In genomic region chr2:39996653-39997080, GRCh38 we compare ENCODE assay signal across 16 cellular contexts.
DNase-seq lines count a peak whose midpoint lies in the region; ATAC-seq, FAIRE-seq and TF ChIP-seq lines count a peak whose summit lies in the region.
"Had no signal": no experiment of that assay in that cellular context is flagged by ENCODE, and none has a peak within 500 bp of the region (broad histone marks: within the 10 kb centered on the region; RNA-seq: fewer than 3 reads in every experiment).

No MANE protein-coding gene starts in this region.

- TF ChIP-seq EP300 in SK-N-SH (IDR thresholded peaks at IDR 0.05; ENCODE audit: borderline replicate concordance in 1 of 2, low read depth in 1 of 2, low read length in 1 of 2), result peak; percentile 39 to 94

- H3K4me3 Mint-ChIP-seq in MCF 10A (ENCODE audit: unreplicated experiment), result no peak overlapping the region

- H3K4me2 ChIP-seq in SK-N-SH (0 out of 2 replicates have a peak overlapping the region, but pooled peaks have one; percentile 3), fibroblast of lung (ENCODE audit: extremely low read depth, insufficient read depth, low read length) (no peak overlapping the region)

- no peak for TF ChIP-seq POLR2A in breast epithelium (IDR thresholded peaks at IDR 0.05)

- peak; percentile 9 for FAIRE-seq in urothelium cell line (lab: Jason Lieb, UNC)

- intact Hi-C loops in MCF 10A (cut with micrococcal nuclease) (loop anchor here (5.0 kb wide), 1 partner anchor 106 kb away; no protein-coding TSS in a partner anchor), breast epithelium (cut with DNase I; ENCODE audit: low total_unique reads) (no loop called here)

- no peaks in the 10 kb centered on the region for H3K4me1 ChIP-seq in breast epithelium
- H3K4me1 ChIP-seq in SK-N-SH (ENCODE audit: control insufficient read depth in 1 of 2, insufficient read depth in 2 of 2, low read depth in 1 of 2, low read length in 1 of 2), result peaks cover 0 to 16% of the 10 kb centered on the region in 2 experiments; a peak in 2 of 4 replicates
- H3K4me1 ChIP-seq in fibroblast of lung (ENCODE audit: control insufficient read depth, extremely low read depth, insufficient read depth, low read length), result no peaks in the 10 kb centered on the region
- H3K4me1 ChIP-seq: gastrocnemius medialis, upper lobe of left lung had no signal

- peak overlapping the region; percentile 27; the same call in 1 of the 2 replicates for H2AFZ ChIP-seq in SK-N-SH (ENCODE audit: low read depth)
- no peak overlapping the region for H2AFZ ChIP-seq in fibroblast of lung (ENCODE audit: low read length)

- WGBS in SK-N-SH (ENCODE audit: low lambda C conversion rate), result 64% methylated on average over 1 of the region's 1 CpG

- H3K4me1 Mint-ChIP-seq in MCF 10A (ENCODE audit: insufficient read depth, unreplicated experiment), result peaks cover 31% of the 10 kb centered on the region

- H3K9me3 ChIP-seq in breast epithelium, result no peaks in the 10 kb centered on the region
- no peaks in the 10 kb centered on the region for H3K9me3 ChIP-seq in SK-N-SH
- H3K9me3 ChIP-seq in fibroblast of lung (ENCODE audit: control insufficient read depth, insufficient read depth, low read depth, low read length), result no peaks in the 10 kb centered on the region
- H3K9me3 ChIP-seq: BE2C, gastrocnemius medialis, upper lobe of left lung had no signal

- H3K27me3 ChIP-seq in breast epithelium (no peaks in the 10 kb centered on the region), SK-N-SH (ENCODE audit: insufficient read depth) (no peaks in the 10 kb centered on the region), fibroblast of lung (ENCODE audit: control insufficient read depth, insufficient read depth, low read length) (no peaks in the 10 kb centered on the region)
- H3K27me3 ChIP-seq: BE2C, gastrocnemius medialis, upper lobe of left lung had no signal

- H4K20me1 ChIP-seq in SK-N-SH (ENCODE audit: insufficient read depth) (no peaks in the 10 kb centered on the region), fibroblast of lung (ENCODE audit: control insufficient read depth, extremely low read depth, insufficient read depth, low read length) (no peaks in the 10 kb centered on the region)

- H3K36me3 Mint-ChIP-seq in MCF 10A (ENCODE audit: insufficient read depth, unreplicated experiment), result no peaks in the 10 kb centered on the region

- H3K79me2 ChIP-seq in SK-N-SH (ENCODE audit: insufficient read depth) (no peaks in the 10 kb centered on the region), fibroblast of lung (ENCODE audit: control insufficient read depth, insufficient read depth, low read length) (no peaks in the 10 kb centered on the region)

- no peak for TF ChIP-seq CTCF in MCF 10A (IDR thresholded peaks at IDR 0.05; ENCODE audit: unreplicated experiment)
- no peak for TF ChIP-seq CTCF in breast epithelium (IDR thresholded peaks at IDR 0.05)
- no peak for TF ChIP-seq CTCF in SK-N-SH (IDR thresholded peaks at IDR 0.05)
- TF ChIP-seq CTCF in fibroblast of lung (conservative IDR thresholded peaks at IDR 0.05 in 1 of 2, IDR thresholded peaks at IDR 0.05 in 1 of 2; ENCODE audit: low read depth in 1 of 2, low read length in 2 of 2), result no peak

- H3K9ac ChIP-seq in SK-N-SH (peak overlapping the region; percentile 19; the same call in 1 of the 2 replicates), fibroblast of lung (ENCODE audit: insufficient read depth, low read length) (no peak overlapping the region)

- H3K4me3 ChIP-seq in breast epithelium (no peak overlapping the region), SK-N-SH (ENCODE audit: low read depth in 2 of 2, low read length in 1 of 2) (no peak overlapping the region), fibroblast of lung (replicated peaks in 1 of 4; ENCODE audit: control extremely low read depth in 1 of 4, insufficient read depth in 1 of 4, low read depth in 3 of 4, low read length in 4 of 4) (no peak overlapping the region)
- H3K4me3 ChIP-seq: gastrocnemius medialis, lung, upper lobe of left lung had no signal

- no peak for TF ChIP-seq RAD21 in SK-N-SH (IDR thresholded peaks at IDR 0.05; ENCODE audit: low read length)

- peak overlapping the region; percentile 89 for H3K27ac Mint-ChIP-seq in MCF 10A (ENCODE audit: low read depth, unreplicated experiment)
- H3K27ac Mint-ChIP-seq: progenitor cell of endocrine pancreas had no signal

- POLR2A ChIA-PET in MCF 10A (lab: Yijun Ruan, JAX) (no interaction called here), SK-N-SH (lab: Yijun Ruan, JAX) (no interaction called here)

- no TSS peak for BruUV-seq in MCF 10A (replicated peaks; lab: Mats Ljungman, UMichigan)

- DNase-seq in MCF 10A (ENCODE audit: unreplicated experiment) (peak; percentile 76), breast epithelium (ENCODE audit: low spot score in 2 of 2) (no peak), SK-N-SH (no peak), fibroblast of lung (ENCODE audit: low read depth in 2 of 2) (peak; percentile 74 to 99), urothelium cell line (ENCODE audit: low spot score) (peak; percentile 26), globus pallidus (ENCODE audit: low spot score) (no peak), SK-N-DZ (ENCODE audit: low spot score) (no peak)
- DNase-seq: activated CD4-positive, alpha-beta T cell treated with anti-CD3 and anti-CD28 coated beads, Interleukin-2, amount 50 U/mL, for 1 hour; BE2C; gastrocnemius medialis; NCI-H2029; upper lobe of left lung had no signal

- H3K9me2 ChIP-seq in SK-N-SH, result no peaks in the 10 kb centered on the region

- no peaks in the 10 kb centered on the region for H3K9me3 Mint-ChIP-seq in MCF 10A (ENCODE audit: unreplicated experiment)

- peaks cover 14% of the 10 kb centered on the region for H3F3A ChIP-seq in SK-N-SH (replicated peaks; ENCODE audit: insufficient read depth)

- CTCF ChIA-PET in MCF 10A (lab: Yijun Ruan, JAX) (interaction anchor here (0.6 kb wide), 2 partner anchors 53 to 75 kb away, joined by 3 to 5 read pairs; no protein-coding TSS in a partner anchor), SK-N-SH (lab: Yijun Ruan, JAX) (no interaction called here)

- H3K27me3 Mint-ChIP-seq in MCF 10A (ENCODE audit: insufficient read depth, unreplicated experiment), result no peaks in the 10 kb centered on the region
- H3K27me3 Mint-ChIP-seq: progenitor cell of endocrine pancreas had no signal

- no peaks in the 10 kb centered on the region for H3K36me3 ChIP-seq in breast epithelium
- H3K36me3 ChIP-seq in SK-N-SH (replicated peaks in 1 of 2; ENCODE audit: control insufficient read depth in 1 of 2, insufficient read depth in 2 of 2, low read length in 1 of 2), result no peaks in the 10 kb centered on the region
- no peaks in the 10 kb centered on the region for H3K36me3 ChIP-seq in fibroblast of lung (ENCODE audit: control insufficient read depth, insufficient read depth, low read length)
- H3K36me3 ChIP-seq: BE2C, gastrocnemius medialis, upper lobe of left lung had no signal

- no peak for ATAC-seq in HG03196 (IDR thresholded peaks at IDR 0.05; ENCODE audit: unreplicated experiment)
- ATAC-seq: gastrocnemius medialis, Right ventricle myocardium inferior had no signal

- no peak overlapping the region for H3K27ac ChIP-seq in breast epithelium
- peak overlapping the region in 1 of 2 experiments; percentile 77; a peak in 2 of 4 replicates for H3K27ac ChIP-seq in SK-N-SH (ENCODE audit: low read depth in 2 of 2, low read length in 1 of 2)
- H3K27ac ChIP-seq in fibroblast of lung (ENCODE audit: insufficient read depth, low read length), result no peak overlapping the region
- H3K27ac ChIP-seq: gastrocnemius medialis, upper lobe of left lung had no signal

TF ChIP-seq in SK-N-SH, 30 proteins besides CTCF, POLR2A, EP300 and RAD21 (continues in another document):
- TF ChIP-seq FOSL2 (IDR thresholded peaks at IDR 0.05; ENCODE audit: borderline replicate concordance, low read depth) (peak; percentile 94), YY1 (IDR thresholded peaks at IDR 0.05; ENCODE audit: low read depth) (peak; percentile 79), IRF3 (IDR thresholded peaks at IDR 0.05; ENCODE audit: low read depth, low read length) (no peak), USF1 (IDR thresholded peaks at IDR 0.05; ENCODE audit: borderline replicate concordance, low read depth) (no peak), MEF2A (IDR thresholded peaks at IDR 0.05; ENCODE audit: borderline replicate concordance, low read depth) (0 out of 2 replicates have a peak, but pooled peaks have one; percentile 25), FOXJ3 (CRISPR knock-in tag; IDR thresholded peaks at IDR 0.05) (no peak), USF2 (IDR thresholded peaks at IDR 0.05; ENCODE audit: borderline replicate concordance, low read depth, low read length) (no peak), TEAD4 (IDR thresholded peaks at IDR 0.05; ENCODE audit: borderline replicate concordance, insufficient read depth) (peak; percentile 76), POLR2AphosphoS5 (IDR thresholded peaks at IDR 0.05; ENCODE audit: low read depth, low read length) (peak; percentile 70; the same call in 1 of the 2 replicates), NFIC (IDR thresholded peaks at IDR 0.05; ENCODE audit: borderline replicate concordance) (peak; percentile 70; the same call in 1 of the 2 replicates), FOXM1 (IDR thresholded peaks at IDR 0.05; ENCODE audit: low read depth) (peak; percentile 85)

Comparison
In these comparisons a context has a peak if more than half of its experiments do, and no peak if none do; other contexts are left out.
1. DNase-seq: peak in MCF 10A (single experiment), fibroblast of lung (2 of 2) and urothelium cell line (single experiment); none in breast epithelium (0 of 2), SK-N-SH (single experiment), globus pallidus (single experiment) and SK-N-DZ (single experiment).